ENCODE assay signal across 1 cellular context in the genomic region with DNA sequence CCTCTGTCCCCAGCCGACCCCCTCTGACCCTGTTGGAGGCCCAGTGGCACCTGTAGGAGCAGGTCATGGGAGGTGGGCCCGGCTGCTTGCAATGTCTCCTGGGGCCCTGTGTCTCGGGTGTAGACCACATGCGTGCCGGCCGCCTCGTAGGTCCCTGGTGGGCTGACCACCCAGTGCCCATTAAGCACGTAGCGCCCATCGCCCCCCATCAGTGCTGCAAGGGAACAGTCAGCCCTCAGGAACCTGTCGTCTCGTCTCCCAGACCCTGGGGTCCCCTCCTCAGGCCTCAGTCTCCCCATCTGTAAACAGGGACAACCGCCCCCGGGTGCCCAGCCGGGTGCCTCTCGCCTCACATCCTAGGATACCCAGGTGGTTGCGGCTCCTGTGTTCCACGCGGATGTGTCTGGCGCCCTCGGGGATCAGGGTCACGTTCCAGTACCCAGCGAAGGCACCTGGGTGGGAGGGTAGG.
TF ChIP-seq lines count a peak whose summit lies in the region.

No MANE protein-coding gene starts in this region.

TF ChIP-seq in IMR-90, 13 proteins besides CTCF, POLR2A, EP300 and RAD21 (continued from another document):
- TF ChIP-seq, protein P1, sequence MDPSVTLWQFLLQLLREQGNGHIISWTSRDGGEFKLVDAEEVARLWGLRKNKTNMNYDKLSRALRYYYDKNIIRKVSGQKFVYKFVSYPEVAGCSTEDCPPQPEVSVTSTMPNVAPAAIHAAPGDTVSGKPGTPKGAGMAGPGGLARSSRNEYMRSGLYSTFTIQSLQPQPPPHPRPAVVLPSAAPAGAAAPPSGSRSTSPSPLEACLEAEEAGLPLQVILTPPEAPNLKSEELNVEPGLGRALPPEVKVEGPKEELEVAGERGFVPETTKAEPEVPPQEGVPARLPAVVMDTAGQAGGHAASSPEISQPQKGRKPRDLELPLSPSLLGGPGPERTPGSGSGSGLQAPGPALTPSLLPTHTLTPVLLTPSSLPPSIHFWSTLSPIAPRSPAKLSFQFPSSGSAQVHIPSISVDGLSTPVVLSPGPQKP (IDR thresholded peaks at IDR 0.05; ENCODE audit: borderline replicate concordance, low read depth, low read length): no peak
- TF ChIP-seq BHLHE40 (IDR thresholded peaks at IDR 0.05; ENCODE audit: low read depth, low read length): no peak
- no peak for TF ChIP-seq NFE2L2 (IDR thresholded peaks at IDR 0.05; ENCODE audit: low read depth, low read length)
- no peak for TF ChIP-seq MAZ (IDR thresholded peaks at IDR 0.05; ENCODE audit: borderline replicate concordance, low read depth, low read length)
- TF ChIP-seq RCOR1 (IDR thresholded peaks at IDR 0.05; ENCODE audit: insufficient replicate concordance, low read length): no peak
- no peak for TF ChIP-seq RFX5 (IDR thresholded peaks at IDR 0.05; ENCODE audit: low read depth, low read length)
- TF ChIP-seq SMC3 (IDR thresholded peaks at IDR 0.05; ENCODE audit: low read depth, low read length): no peak
